In the genomic region with DNA sequence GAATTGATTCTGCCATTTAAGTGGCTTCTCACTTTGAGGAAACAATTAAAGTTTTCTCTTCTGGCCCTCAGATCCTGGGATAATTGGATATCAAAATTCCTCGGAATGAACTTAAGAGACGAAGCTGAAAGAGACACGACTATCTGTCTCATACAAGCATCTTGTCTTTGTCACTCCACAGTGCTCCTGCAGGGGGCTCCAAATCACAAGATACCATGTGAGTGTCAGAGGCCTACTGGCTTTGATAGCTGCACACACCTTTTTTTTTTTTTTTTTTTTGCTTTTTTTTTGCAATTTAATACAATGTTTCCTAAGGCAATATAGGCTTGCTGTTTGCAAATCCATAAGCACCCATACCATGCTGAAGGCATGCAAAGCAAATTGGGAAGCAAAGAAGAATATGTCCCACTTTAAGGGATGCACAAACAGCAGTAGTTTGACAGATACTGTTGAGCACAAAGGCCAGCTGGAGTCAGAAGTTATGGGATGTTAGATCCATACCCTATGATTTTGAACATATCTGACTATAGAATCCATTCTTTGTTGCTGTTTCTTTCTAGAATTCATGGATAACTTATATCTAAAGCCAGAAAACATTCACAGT, we compare ENCODE assay signal across 9 cellular contexts.
DNase-seq lines count a peak whose midpoint lies in the region; ATAC-seq, FAIRE-seq and TF ChIP-seq lines count a peak whose summit lies in the region.
"Had no signal": no experiment of that assay in that cellular context is flagged by ENCODE, and none has a peak within 500 bp of the region (broad histone marks: within the 10 kb centered on the region; RNA-seq: fewer than 3 reads in every experiment).

No MANE protein-coding gene starts in this region.

- H3K27me3 ChIP-seq in DND-41 (ENCODE audit: insufficient read depth, low read length, poor library complexity) = no peaks in the 10 kb centered on the region
- no peaks in the 10 kb centered on the region for H3K27me3 ChIP-seq in OCI-LY3 (ENCODE audit: low read depth, low read length)
- no peaks in the 10 kb centered on the region for H3K27me3 ChIP-seq in bronchial epithelial cell (ENCODE audit: control insufficient read depth, insufficient read depth, low read length)

- no peak for FAIRE-seq in bronchial epithelial cell (lab: Jason Lieb, UNC)

- H3K9me3 ChIP-seq in DND-41 (ENCODE audit: insufficient read depth, low read length, severe bottlenecking) (no peaks in the 10 kb centered on the region), OCI-LY3 (ENCODE audit: insufficient read depth, low read length) (no peaks in the 10 kb centered on the region)

- H3K9ac ChIP-seq in DND-41 (ENCODE audit: low read depth, low read length) = no peak overlapping the region
- H3K9ac ChIP-seq in OCI-LY3 (ENCODE audit: low read length) = no peak overlapping the region

- H3K36me3 ChIP-seq in DND-41 (ENCODE audit: insufficient read depth, low read length) (no peaks in the 10 kb centered on the region), OCI-LY3 (replicated peaks; ENCODE audit: low read depth, low read length) (no peaks in the 10 kb centered on the region), bronchial epithelial cell (ENCODE audit: control insufficient read depth, insufficient read depth, low read length) (no peaks in the 10 kb centered on the region)

- H4K20me1 ChIP-seq in DND-41 (ENCODE audit: insufficient read depth, low read length) (no peaks in the 10 kb centered on the region), OCI-LY3 (ENCODE audit: insufficient read depth, low read length) (no peaks in the 10 kb centered on the region)

- H3K79me2 ChIP-seq in DND-41 (ENCODE audit: insufficient read depth, low read length) = no peaks in the 10 kb centered on the region
- H3K79me2 ChIP-seq in OCI-LY3 (ENCODE audit: low read length) = no peaks in the 10 kb centered on the region

- TF ChIP-seq CTCF in DND-41 (IDR thresholded peaks at IDR 0.05; ENCODE audit: borderline replicate concordance, extremely low read depth, low read length, poor library complexity, severe bottlenecking) (peak; percentile 74), OCI-LY3 (IDR thresholded peaks at IDR 0.05; ENCODE audit: low read depth, low read length) (peak; percentile 90), bronchial epithelial cell (IDR thresholded peaks at IDR 0.05; ENCODE audit: insufficient read depth, low read length, severe bottlenecking) (peak; percentile 36)

- ATAC-seq in DND-41 (ENCODE audit: insufficient read depth, low read depth) (peak; percentile 75; the same call in 2 of the 3 replicates), GM19328 (IDR thresholded peaks at IDR 0.05; ENCODE audit: unreplicated experiment) (peak; percentile 87), HG03139 (IDR thresholded peaks at IDR 0.05; ENCODE audit: unreplicated experiment) (peak; percentile 74)
- ATAC-seq: naive thymus-derived CD8-positive, alpha-beta T cell had no signal

- H3K4me2 ChIP-seq in DND-41 (ENCODE audit: insufficient read depth, low read length) (no peak overlapping the region), OCI-LY3 (ENCODE audit: low read length) (peak overlapping the region; percentile 54)

- H3K27ac ChIP-seq in DND-41 (ENCODE audit: low read length) = no peak overlapping the region
- no peak overlapping the region for H3K27ac ChIP-seq in OCI-LY3 (ENCODE audit: low read length)

- H2AFZ ChIP-seq in DND-41 (ENCODE audit: low read depth, low read length) (0 out of 2 replicates have a peak overlapping the region, but pooled peaks have one; percentile 22), OCI-LY3 (ENCODE audit: low read depth, low read length) (peak overlapping the region; percentile 84)

- H3K4me1 ChIP-seq in DND-41 (ENCODE audit: insufficient read depth, low read length) (no peaks in the 10 kb centered on the region), OCI-LY3 (ENCODE audit: low read length) (no peaks in the 10 kb centered on the region)

- DNase-seq in DND-41 = peak; percentile 57
- DNase-seq in bronchial epithelial cell (ENCODE audit: low read depth) = peak; percentile 18
- DNase-seq in occipital lobe (lab: John Stamatoyannopoulos, UW) = peak; percentile 8
- DNase-seq in NCI-H128 (lab: John Stamatoyannopoulos, UW; ENCODE audit: unreplicated experiment) = no peak
- no peak for DNase-seq in HuH-7.5 (ENCODE audit: low spot score)

- H3K4me3 ChIP-seq in DND-41 (ENCODE audit: low read depth in 1 of 2, low read length in 2 of 2) (no peak overlapping the region), OCI-LY3 (ENCODE audit: low read length) (peak overlapping the region; percentile 37), bronchial epithelial cell (ENCODE audit: low read depth, low read length) (no peak overlapping the region)

Comparison
In these comparisons a context has a peak if more than half of its experiments do, and no peak if none do; other contexts are left out.
1. DNase-seq: peak in DND-41 (single experiment), bronchial epithelial cell (single experiment) and occipital lobe (single experiment); none in NCI-H128 (single experiment) and HuH-7.5 (single experiment).
2. CTCF ChIP-seq: peak in every context shown above with its lines; median percentile 90 in OCI-LY3; 74 in DND-41; 36 in bronchial epithelial cell.
3. Peak in every context shown above with its lines, with median percentiles within 50 percentile points of each other: ATAC-seq.